In the genomic region with DNA sequence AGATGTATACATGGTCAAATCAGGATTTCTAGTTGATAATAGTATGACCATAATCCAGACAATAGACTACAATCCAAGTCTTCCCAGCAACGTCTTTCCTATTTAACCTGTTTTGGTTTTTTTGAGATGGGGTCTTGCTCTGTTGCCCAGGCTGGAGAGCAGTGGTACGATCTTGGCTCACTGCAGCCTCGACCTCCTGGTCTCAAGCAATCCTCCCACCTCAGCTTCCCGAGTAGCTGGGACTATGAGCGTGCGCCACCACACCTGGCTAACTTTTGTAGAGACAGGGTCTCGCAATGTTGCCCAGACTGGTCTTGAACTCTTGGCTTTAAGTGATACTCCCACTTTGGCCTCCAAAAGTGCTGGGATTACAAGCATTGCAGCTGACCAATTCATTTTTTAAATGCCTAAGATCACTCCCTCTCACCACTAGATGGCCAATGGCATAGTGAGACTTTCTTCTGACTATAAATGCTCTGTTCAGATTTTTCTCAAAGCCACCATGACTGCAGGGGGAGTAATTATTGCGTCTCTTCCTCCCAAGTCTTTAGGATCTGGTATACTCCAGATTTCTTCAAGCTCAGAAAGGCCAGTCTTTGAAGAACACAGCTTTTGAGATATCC, we compare ENCODE assay signal across 1 cellular context.
TF ChIP-seq lines count a peak whose summit lies in the region.

No MANE protein-coding gene starts in this region.

TF ChIP-seq in K562, 482 proteins besides CTCF, POLR2A, EP300 and RAD21 (continued from another document and continues in another):
- TF ChIP-seq, protein P1, sequence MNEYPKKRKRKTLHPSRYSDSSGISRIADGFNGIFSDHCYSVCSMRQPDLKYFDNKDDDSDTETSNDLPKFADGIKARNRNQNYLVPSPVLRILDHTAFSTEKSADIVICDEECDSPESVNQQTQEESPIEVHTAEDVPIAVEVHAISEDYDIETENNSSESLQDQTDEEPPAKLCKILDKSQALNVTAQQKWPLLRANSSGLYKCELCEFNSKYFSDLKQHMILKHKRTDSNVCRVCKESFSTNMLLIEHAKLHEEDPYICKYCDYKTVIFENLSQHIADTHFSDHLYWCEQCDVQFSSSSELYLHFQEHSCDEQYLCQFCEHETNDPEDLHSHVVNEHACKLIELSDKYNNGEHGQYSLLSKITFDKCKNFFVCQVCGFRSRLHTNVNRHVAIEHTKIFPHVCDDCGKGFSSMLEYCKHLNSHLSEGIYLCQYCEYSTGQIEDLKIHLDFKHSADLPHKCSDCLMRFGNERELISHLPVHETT (CRISPR knock-in tag; conservative IDR thresholded peaks at IDR 0.05 in 1 of 2, IDR thresholded peaks at IDR 0.05 in 1 of 2): no peak
- TF ChIP-seq ESRRA (IDR thresholded peaks at IDR 0.05; ENCODE audit: borderline replicate concordance, low read depth): no peak
- TF ChIP-seq ZNF764 (CRISPR knock-in tag; IDR thresholded peaks at IDR 0.05; ENCODE audit: low read depth): no peak
- TF ChIP-seq, protein P2, sequence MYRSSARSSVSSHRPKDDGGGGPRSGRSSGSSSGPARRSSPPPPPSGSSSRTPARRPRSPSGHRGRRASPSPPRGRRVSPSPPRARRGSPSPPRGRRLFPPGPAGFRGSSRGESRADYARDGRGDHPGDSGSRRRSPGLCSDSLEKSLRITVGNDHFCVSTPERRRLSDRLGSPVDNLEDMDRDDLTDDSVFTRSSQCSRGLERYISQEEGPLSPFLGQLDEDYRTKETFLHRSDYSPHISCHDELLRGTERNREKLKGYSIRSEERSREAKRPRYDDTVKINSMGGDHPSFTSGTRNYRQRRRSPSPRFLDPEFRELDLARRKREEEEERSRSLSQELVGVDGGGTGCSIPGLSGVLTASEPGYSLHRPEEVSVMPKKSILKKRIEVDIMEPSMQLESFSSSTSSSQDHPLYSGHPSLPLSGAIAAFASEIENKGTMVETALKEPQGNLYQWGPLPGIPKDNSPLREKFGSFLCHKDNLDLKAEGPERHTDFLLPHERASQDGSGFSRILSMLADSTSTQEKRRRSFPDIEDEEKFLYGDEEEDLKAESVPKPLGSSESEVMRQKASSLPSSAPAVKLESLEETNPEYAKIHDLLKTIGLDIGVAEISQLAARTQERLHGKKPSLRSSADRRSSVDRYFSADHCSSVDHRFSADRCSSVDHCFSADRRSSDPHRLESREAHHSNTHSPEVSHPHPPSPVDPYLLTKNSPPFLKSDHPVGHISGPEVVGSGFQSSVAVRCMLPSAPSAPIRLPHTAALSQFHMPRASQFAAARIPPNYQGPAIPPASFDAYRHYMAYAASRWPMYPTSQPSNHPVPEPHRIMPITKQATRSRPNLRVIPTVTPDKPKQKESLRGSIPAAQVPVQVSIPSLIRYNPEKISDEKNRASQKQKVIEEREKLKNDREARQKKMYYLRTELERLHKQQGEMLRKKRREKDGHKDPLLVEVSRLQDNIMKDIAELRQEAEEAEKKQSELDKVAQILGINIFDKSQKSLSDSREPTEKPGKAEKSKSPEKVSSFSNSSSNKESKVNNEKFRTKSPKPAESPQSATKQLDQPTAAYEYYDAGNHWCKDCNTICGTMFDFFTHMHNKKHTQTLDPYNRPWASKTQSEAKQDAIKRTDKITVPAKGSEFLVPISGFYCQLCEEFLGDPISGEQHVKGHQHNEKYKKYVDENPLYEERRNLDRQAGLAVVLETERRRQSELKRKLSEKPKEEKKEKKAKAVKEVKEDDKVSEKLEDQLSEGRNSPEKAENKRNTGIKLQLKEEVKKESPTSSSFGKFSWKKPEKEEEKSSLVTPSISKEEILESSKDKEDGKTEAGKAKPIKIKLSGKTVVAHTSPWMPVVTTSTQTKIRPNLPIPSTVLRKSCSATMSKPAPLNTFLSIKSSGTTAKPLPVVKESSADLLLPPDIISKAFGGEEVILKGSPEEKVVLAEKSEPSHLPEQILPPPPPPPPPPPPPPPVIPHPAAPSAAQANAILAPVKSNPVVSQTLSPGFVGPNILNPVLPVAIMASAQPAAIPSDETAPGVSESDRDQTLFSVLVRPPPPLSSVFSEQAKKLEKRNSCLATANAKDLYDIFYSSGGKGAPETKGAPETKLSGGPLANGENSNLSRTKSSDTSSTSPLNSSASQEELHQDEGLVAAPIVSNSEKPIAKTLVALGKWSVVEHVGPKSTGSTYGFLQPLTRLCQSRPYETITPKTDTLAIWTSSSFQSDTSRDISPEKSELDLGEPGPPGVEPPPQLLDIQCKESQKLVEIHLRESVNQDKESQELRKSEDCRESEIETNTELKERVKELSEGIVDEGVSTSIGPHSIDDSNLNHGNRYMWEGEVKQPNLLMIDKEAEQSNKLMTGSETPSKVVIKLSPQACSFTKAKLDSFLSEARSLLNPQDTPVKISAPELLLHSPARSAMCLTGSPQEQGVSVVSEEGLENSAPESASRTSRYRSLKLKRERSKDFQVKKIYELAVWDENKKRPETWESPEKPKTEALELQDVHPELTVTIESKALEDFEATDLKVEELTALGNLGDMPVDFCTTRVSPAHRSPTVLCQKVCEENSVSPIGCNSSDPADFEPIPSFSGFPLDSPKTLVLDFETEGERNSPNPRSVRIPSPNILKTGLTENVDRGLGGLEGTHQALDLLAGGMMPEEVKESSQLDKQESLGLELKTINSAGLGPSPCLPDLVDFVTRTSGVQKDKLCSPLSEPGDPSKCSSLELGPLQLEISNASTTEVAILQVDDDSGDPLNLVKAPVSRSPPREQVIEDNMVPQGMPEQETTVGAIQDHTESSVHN (IDR thresholded peaks at IDR 0.05; ENCODE audit: borderline replicate concordance in 1 of 2, low read depth in 1 of 2): no peak
- TF ChIP-seq TEAD4 (IDR thresholded peaks at IDR 0.05; ENCODE audit: low read length): peak; percentile 0; the same call in 1 of the 2 replicates
- no peak for TF ChIP-seq TEAD4 (CRISPR knock-in tag; IDR thresholded peaks at IDR 0.05; ENCODE audit: borderline replicate concordance)
- TF ChIP-seq, protein P3, sequence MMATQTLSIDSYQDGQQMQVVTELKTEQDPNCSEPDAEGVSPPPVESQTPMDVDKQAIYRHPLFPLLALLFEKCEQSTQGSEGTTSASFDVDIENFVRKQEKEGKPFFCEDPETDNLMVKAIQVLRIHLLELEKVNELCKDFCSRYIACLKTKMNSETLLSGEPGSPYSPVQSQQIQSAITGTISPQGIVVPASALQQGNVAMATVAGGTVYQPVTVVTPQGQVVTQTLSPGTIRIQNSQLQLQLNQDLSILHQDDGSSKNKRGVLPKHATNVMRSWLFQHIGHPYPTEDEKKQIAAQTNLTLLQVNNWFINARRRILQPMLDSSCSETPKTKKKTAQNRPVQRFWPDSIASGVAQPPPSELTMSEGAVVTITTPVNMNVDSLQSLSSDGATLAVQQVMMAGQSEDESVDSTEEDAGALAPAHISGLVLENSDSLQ (IDR thresholded peaks at IDR 0.05): no peak
- TF ChIP-seq, protein P4, sequence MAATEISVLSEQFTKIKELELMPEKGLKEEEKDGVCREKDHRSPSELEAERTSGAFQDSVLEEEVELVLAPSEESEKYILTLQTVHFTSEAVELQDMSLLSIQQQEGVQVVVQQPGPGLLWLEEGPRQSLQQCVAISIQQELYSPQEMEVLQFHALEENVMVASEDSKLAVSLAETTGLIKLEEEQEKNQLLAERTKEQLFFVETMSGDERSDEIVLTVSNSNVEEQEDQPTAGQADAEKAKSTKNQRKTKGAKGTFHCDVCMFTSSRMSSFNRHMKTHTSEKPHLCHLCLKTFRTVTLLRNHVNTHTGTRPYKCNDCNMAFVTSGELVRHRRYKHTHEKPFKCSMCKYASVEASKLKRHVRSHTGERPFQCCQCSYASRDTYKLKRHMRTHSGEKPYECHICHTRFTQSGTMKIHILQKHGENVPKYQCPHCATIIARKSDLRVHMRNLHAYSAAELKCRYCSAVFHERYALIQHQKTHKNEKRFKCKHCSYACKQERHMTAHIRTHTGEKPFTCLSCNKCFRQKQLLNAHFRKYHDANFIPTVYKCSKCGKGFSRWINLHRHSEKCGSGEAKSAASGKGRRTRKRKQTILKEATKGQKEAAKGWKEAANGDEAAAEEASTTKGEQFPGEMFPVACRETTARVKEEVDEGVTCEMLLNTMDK (IDR thresholded peaks at IDR 0.05; ENCODE audit: borderline replicate concordance, insufficient read depth, low read depth, low read length, poor library complexity, severe bottlenecking): peak; percentile 35
- TF ChIP-seq, protein P5, sequence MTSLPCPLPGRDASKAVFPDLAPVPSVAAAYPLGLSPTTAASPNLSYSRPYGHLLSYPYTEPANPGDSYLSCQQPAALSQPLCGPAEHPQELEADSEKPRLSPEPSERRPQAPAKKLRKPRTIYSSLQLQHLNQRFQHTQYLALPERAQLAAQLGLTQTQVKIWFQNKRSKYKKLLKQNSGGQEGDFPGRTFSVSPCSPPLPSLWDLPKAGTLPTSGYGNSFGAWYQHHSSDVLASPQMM (CRISPR knock-in tag; IDR thresholded peaks at IDR 0.05): no peak
- TF ChIP-seq, protein P6, sequence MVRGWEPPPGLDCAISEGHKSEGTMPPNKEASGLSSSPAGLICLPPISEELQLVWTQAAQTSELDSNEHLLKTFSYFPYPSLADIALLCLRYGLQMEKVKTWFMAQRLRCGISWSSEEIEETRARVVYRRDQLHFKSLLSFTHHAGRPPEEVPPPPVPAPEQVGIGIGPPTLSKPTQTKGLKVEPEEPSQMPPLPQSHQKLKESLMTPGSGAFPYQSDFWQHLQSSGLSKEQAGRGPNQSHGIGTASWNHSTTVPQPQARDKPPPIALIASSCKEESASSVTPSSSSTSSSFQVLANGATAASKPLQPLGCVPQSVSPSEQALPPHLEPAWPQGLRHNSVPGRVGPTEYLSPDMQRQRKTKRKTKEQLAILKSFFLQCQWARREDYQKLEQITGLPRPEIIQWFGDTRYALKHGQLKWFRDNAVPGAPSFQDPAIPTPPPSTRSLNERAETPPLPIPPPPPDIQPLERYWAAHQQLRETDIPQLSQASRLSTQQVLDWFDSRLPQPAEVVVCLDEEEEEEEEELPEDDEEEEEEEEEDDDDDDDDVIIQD (CRISPR knock-in tag; IDR thresholded peaks at IDR 0.05): no peak
- no peak for TF ChIP-seq SAFB (IDR thresholded peaks at IDR 0.05; ENCODE audit: borderline replicate concordance, low read depth, low read length)
- TF ChIP-seq EP400 (IDR thresholded peaks at IDR 0.05): no peak
- no peak for TF ChIP-seq ZNF699 (CRISPR knock-in tag; IDR thresholded peaks at IDR 0.05; ENCODE audit: insufficient replicate concordance)
- no peak for TF ChIP-seq ZNF707 (CRISPR knock-in tag; conservative IDR thresholded peaks at IDR 0.05)
- peak in 1 of 2 experiments; percentile 18; a peak in 1 of 4 replicates for TF ChIP-seq RCOR1 (IDR thresholded peaks at IDR 0.05; ENCODE audit: borderline replicate concordance in 1 of 2, low read depth in 2 of 2, low read length in 2 of 2)
- peak; percentile 51; the same call in 1 of the 2 replicates for TF ChIP-seq MYNN (IDR thresholded peaks at IDR 0.05)
- TF ChIP-seq MYNN (CRISPR knock-in tag; IDR thresholded peaks at IDR 0.05): no peak
- TF ChIP-seq, protein P7, sequence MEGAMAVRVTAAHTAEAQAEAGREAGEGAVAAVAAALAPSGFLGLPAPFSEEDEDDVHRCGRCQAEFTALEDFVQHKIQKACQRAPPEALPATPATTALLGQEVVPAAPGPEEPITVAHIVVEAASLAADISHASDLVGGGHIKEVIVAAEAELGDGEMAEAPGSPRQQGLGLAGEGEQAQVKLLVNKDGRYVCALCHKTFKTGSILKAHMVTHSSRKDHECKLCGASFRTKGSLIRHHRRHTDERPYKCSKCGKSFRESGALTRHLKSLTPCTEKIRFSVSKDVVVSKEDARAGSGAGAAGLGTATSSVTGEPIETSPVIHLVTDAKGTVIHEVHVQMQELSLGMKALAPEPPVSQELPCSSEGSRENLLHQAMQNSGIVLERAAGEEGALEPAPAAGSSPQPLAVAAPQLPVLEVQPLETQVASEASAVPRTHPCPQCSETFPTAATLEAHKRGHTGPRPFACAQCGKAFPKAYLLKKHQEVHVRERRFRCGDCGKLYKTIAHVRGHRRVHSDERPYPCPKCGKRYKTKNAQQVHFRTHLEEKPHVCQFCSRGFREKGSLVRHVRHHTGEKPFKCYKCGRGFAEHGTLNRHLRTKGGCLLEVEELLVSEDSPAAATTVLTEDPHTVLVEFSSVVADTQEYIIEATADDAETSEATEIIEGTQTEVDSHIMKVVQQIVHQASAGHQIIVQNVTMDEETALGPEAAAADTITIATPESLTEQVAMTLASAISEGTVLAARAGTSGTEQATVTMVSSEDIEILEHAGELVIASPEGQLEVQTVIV (CRISPR knock-in tag; IDR thresholded peaks at IDR 0.05; ENCODE audit: borderline replicate concordance): no peak
- no peak for TF ChIP-seq TAF1 (IDR thresholded peaks at IDR 0.05; ENCODE audit: control insufficient read depth, extremely low read depth, insufficient read depth, low read length, severe bottlenecking)
- 0 out of 2 replicates have a peak, but pooled peaks have one; percentile 62 for TF ChIP-seq POLR2AphosphoS2 (IDR thresholded peaks at IDR 0.05; ENCODE audit: low read length)
- no peak for TF ChIP-seq ESRRB (CRISPR knock-in tag; IDR thresholded peaks at IDR 0.05; ENCODE audit: borderline replicate concordance)
- TF ChIP-seq ATF1 (CRISPR knock-in tag; IDR thresholded peaks at IDR 0.05): no peak
- no peak for TF ChIP-seq ATF1 (tag; IDR thresholded peaks at IDR 0.05)
- no peak for TF ChIP-seq SMARCB1 (IDR thresholded peaks at IDR 0.05; ENCODE audit: insufficient read length, low read depth)
- TF ChIP-seq HDAC2 (IDR thresholded peaks at IDR 0.05): peak; percentile 17; the same call in 1 of the 2 replicates
- TF ChIP-seq ETS2 (tag; IDR thresholded peaks at IDR 0.05; ENCODE audit: borderline replicate concordance, poor library complexity, severe bottlenecking): no peak
- TF ChIP-seq GTF2E2 (tag; IDR thresholded peaks at IDR 0.05): no peak
- TF ChIP-seq KDM1A (IDR thresholded peaks at IDR 0.05): peak; percentile 21 to 65; a peak in 1 of 4 replicates
- TF ChIP-seq, protein P8, sequence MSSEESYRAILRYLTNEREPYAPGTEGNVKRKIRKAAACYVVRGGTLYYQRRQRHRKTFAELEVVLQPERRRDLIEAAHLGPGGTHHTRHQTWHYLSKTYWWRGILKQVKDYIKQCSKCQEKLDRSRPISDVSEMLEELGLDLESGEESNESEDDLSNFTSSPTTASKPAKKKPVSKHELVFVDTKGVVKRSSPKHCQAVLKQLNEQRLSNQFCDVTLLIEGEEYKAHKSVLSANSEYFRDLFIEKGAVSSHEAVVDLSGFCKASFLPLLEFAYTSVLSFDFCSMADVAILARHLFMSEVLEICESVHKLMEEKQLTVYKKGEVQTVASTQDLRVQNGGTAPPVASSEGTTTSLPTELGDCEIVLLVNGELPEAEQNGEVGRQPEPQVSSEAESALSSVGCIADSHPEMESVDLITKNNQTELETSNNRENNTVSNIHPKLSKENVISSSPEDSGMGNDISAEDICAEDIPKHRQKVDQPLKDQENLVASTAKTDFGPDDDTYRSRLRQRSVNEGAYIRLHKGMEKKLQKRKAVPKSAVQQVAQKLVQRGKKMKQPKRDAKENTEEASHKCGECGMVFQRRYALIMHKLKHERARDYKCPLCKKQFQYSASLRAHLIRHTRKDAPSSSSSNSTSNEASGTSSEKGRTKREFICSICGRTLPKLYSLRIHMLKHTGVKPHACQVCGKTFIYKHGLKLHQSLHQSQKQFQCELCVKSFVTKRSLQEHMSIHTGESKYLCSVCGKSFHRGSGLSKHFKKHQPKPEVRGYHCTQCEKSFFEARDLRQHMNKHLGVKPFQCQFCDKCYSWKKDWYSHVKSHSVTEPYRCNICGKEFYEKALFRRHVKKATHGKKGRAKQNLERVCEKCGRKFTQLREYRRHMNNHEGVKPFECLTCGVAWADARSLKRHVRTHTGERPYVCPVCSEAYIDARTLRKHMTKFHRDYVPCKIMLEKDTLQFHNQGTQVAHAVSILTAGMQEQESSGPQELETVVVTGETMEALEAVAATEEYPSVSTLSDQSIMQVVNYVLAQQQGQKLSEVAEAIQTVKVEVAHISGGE (CRISPR knock-in tag; IDR thresholded peaks at IDR 0.05): no peak
- TF ChIP-seq HIVEP1 (CRISPR knock-in tag; IDR thresholded peaks at IDR 0.05): no peak
- no peak for TF ChIP-seq RBM14 (IDR thresholded peaks at IDR 0.05; ENCODE audit: borderline replicate concordance, insufficient read depth, low read depth, low read length)
